ENCODE assay signal across 8 cellular contexts in the genomic region with DNA sequence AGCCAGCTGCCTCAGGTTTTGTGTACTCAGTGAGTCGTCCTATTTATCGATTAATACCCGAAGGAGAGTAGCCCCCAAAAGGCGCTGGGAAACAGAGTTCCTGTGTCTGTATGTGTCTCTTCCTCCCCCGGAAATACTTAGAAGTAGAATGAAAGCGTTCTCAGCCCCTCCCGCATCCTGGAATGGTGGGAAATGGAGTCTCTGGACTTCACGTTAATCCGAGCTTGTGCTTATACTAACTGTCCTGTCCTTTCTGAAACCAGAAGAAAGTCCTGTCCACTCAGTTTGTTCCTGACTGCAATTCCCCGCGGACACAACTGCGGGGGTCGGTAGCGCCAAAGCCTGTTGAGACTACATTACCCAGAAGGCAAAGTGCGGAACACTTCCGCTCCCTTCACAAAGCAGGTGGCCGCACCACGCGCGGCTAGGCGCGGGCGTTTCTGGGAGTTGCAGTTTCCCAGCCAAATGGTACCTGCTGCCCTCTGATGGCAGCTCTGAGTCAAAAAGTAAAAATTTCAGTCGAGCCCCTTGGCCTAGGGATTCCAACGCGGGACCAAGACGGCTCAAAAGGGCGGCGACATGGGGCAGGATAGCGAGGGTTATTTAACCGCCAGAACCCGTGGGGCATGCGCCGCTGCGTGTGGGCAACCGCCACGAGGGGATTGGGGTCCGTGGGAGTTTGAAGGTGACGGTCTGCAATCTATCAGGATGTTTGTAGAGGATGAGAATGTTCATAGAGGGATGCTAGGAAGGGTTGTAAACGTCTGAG.
DNase-seq lines count a peak whose midpoint lies in the region; ATAC-seq and TF ChIP-seq lines count a peak whose summit lies in the region.

No MANE protein-coding gene starts in this region.

- TF ChIP-seq CTCF in GM12872 (IDR thresholded peaks at IDR 0.05; ENCODE audit: insufficient read depth, low read depth, low read length) (peak; percentile 73), astrocyte of the spinal cord (IDR thresholded peaks at IDR 0.05; ENCODE audit: low read depth, low read length) (peak; percentile 70)

- in situ Hi-C loops in astrocyte of the spinal cord (cut with HindIII; ENCODE audit: low sequenced_read_pairs): no loop called here

- peak overlapping the region; percentile 76 for H3K4me3 ChIP-seq in astrocyte of the spinal cord (ENCODE audit: low read depth, low read length)

- peak; percentile 40 for ATAC-seq in HG02885 (IDR thresholded peaks at IDR 0.05; ENCODE audit: poor library complexity, unreplicated experiment)
- no peak for ATAC-seq in GM21529 (IDR thresholded peaks at IDR 0.05; ENCODE audit: unreplicated experiment)

- DNase-seq in NCI-H1930 (lab: John Stamatoyannopoulos, UW) (peak; percentile 95), T1000 (lab: John Stamatoyannopoulos, UW) (peak; percentile 73), astrocyte of the spinal cord (ENCODE audit: low read depth, low spot score) (peak; percentile 95), hypothalamus (lab: John Stamatoyannopoulos, UW) (peak; percentile 50 to 97 (median 88)), retina (peak; percentile 97)
